Comparison of ENCODE assay signal across 16 cellular contexts in genomic region chr12:120696599-120696998, GRCh38. TPM values are rescaled to one million over a fixed set of nuclear protein-coding genes. Genes with fewer than 3 reads are reported as not detected.
"Had no signal": no experiment of that assay in that cellular context is flagged by ENCODE, and none has a peak within 500 bp of the region (broad histone marks: within the 10 kb centered on the region; RNA-seq: fewer than 3 reads in every experiment).

No MANE protein-coding gene starts in this region.

- H3K27me3 ChIP-seq: foreskin keratinocyte, ovary, upper lobe of left lung had no signal

- H3K4me3 Mint-ChIP-seq: activated CD4-positive, alpha-beta T cell treated with anti-CD3 and anti-CD28 coated beads, Interleukin-2, amount 10 ng/mL, durations not matched to agents 24 days and 14 days; neural crest cell; T-helper 2 cell treated with Interferon-gamma antibody and Interleukin-4, amounts not matched to agents 5 μg/mL and 100 μg/mL, for 36 hours had no signal

- H3K4me3 ChIP-seq: ovary, upper lobe of left lung had no signal

- H3K36me3 ChIP-seq: ovary had no signal

- H3K27me3 Mint-ChIP-seq: activated CD4-positive, alpha-beta T cell treated with anti-CD3 and anti-CD28 coated beads, Interleukin-2, amount 10 ng/mL, durations not matched to agents 24 days and 14 days had no signal

- ATAC-seq: foreskin keratinocyte; stimulated activated naive CD8-positive, alpha-beta T cell treated with anti-CD3 and anti-CD28 coated beads, Interleukin-15, Interleukin-2, amounts not matched to agents 100 U/mL and 50 U/mL, for 24 hours had no signal

- H3K4me1 ChIP-seq: foreskin keratinocyte had no signal

- DNase-seq: activated CD4-positive, alpha-beta T cell treated with anti-CD3 and anti-CD28 coated beads, Interleukin-2, amount 10 ng/mL, durations not matched to agents 24 days and 14 days; activated CD4-positive, CD25-positive, alpha-beta regulatory T cell; activated naive CD4-positive, alpha-beta T cell treated with Interleukin-2 at 50 U/mL for 16 hours; activated T-cell treated with anti-CD3 and anti-CD28 coated beads for 4 hours; aorta; effector CD8-positive, alpha-beta T cell; foreskin keratinocyte; mesenchymal stem cell; ovary; stimulated activated CD4-positive, alpha-beta T cell treated with anti-CD3 and anti-CD28 coated beads, Interleukin-4, amount 100 ng/mL, for 24 hours; stimulated activated CD8-positive, alpha-beta memory T cell treated with anti-CD3 and anti-CD28 coated beads, Interleukin-4, amount 100 ng/mL, for 48 hours; stimulated activated naive CD8-positive, alpha-beta T cell treated with anti-CD3 and anti-CD28 coated beads, Interleukin-15, Interleukin-2, amounts not matched to agents 100 U/mL and 50 U/mL, for 24 hours had no signal

- H3K9me3 ChIP-seq: ovary, upper lobe of left lung had no signal

- H3K27ac ChIP-seq: foreskin keratinocyte, ovary had no signal

- H3K27ac Mint-ChIP-seq: activated CD4-positive, alpha-beta T cell treated with anti-CD3 and anti-CD28 coated beads, Interleukin-2, amount 10 ng/mL, durations not matched to agents 24 days and 14 days; T-helper 2 cell treated with Interferon-gamma antibody and Interleukin-4, amounts not matched to agents 5 μg/mL and 100 μg/mL, for 36 hours had no signal

- H3K9me3 Mint-ChIP-seq: activated CD4-positive, alpha-beta T cell treated with anti-CD3 and anti-CD28 coated beads, Interleukin-2, amount 10 ng/mL, durations not matched to agents 24 days and 14 days; neural crest cell; T-helper 2 cell treated with Interferon-gamma antibody and Interleukin-4, amounts not matched to agents 5 μg/mL and 100 μg/mL, for 36 hours had no signal

RNA-seq across cellular contexts. Expression of gene CABP1, which starts 56.2 kb away (rescaled TPM):
- total RNA-seq: foreskin keratinocyte, renal cortical epithelial cell had no signal
- polyA plus RNA-seq: foreskin keratinocyte had no signal
